In genomic region chr2:98751748-98752147, GRCh38 we compare ENCODE assay signal across 27 cellular contexts.
"Had no signal": no experiment of that assay in that cellular context is flagged by ENCODE, and none has a peak within 500 bp of the region (broad histone marks: within the 10 kb centered on the region; RNA-seq: fewer than 3 reads in every experiment).

No MANE protein-coding gene starts in this region.

- H3K27me3 ChIP-seq: heart right ventricle, hepatocyte, left lung, ovary, right atrium auricular region, spleen, stomach, testis, thyroid gland, transverse colon, upper lobe of left lung, vagina had no signal

- H3K9me3 Mint-ChIP-seq: mesothelial cell of epicardium; natural killer cell treated with Interleukin-12 subunit alpha and Interleukin-12 subunit beta and Interleukin-15 and Interleukin-18, amount 100 ng/mL, for 72 hours; stimulated activated memory B cell treated with anti-CD40 and anti-IgM and Interleukin-4, amounts not matched to agents 10 μg/mL and 1 μg/mL and 100 μg/mL, for 72 hours had no signal

- H3K4me1 ChIP-seq: right atrium auricular region, stomach, testis, thyroid gland, transverse colon, vagina had no signal

- H3K36me3 Mint-ChIP-seq: mesothelial cell of epicardium; natural killer cell treated with Interleukin-12 subunit alpha and Interleukin-12 subunit beta and Interleukin-15 and Interleukin-18, amount 100 ng/mL, for 72 hours; stimulated activated memory B cell treated with anti-CD40 and anti-IgM and Interleukin-4, amounts not matched to agents 10 μg/mL and 1 μg/mL and 100 μg/mL, for 72 hours had no signal

- H3K9me3 ChIP-seq: heart right ventricle, left lung, lower lobe of right lung, ovary, right atrium auricular region, spleen, stomach, testis, thyroid gland, transverse colon, upper lobe of left lung, vagina had no signal

- H3K4me3 Mint-ChIP-seq: mesothelial cell of epicardium; naive thymus-derived CD4-positive, alpha-beta T cell; natural killer cell treated with Interleukin-12 subunit alpha and Interleukin-12 subunit beta and Interleukin-15 and Interleukin-18, amount 100 ng/mL, for 72 hours; stimulated activated memory B cell treated with anti-CD40 and anti-IgM and Interleukin-4, amounts not matched to agents 10 μg/mL and 1 μg/mL and 100 μg/mL, for 72 hours had no signal

- H3K4me3 ChIP-seq: heart right ventricle, hepatocyte, left lung, lower lobe of right lung, ovary, right atrium auricular region, skin epidermis, spleen, stomach, testis, thyroid gland, transverse colon, upper lobe of left lung, vagina had no signal

- H3K36me3 ChIP-seq: heart right ventricle, left lung, lower lobe of right lung, ovary, right atrium auricular region, spleen, stomach, thyroid gland, transverse colon, upper lobe of left lung, vagina had no signal

- H3K27ac ChIP-seq: heart right ventricle, hepatocyte, left lung, lower lobe of right lung, ovary, right atrium auricular region, spleen, stomach, testis, thyroid gland, transverse colon, upper lobe of left lung, vagina had no signal

- H3K27me3 Mint-ChIP-seq: naive thymus-derived CD4-positive, alpha-beta T cell; progenitor cell of endocrine pancreas; stimulated activated memory B cell treated with anti-CD40 and anti-IgM and Interleukin-4, amounts not matched to agents 10 μg/mL and 1 μg/mL and 100 μg/mL, for 72 hours had no signal

- ATAC-seq: heart right ventricle; left cardiac atrium; left lung; lower lobe of right lung; naive thymus-derived CD4-positive, alpha-beta T cell; natural killer cell treated with Interleukin-12 subunit alpha and Interleukin-12 subunit beta and Interleukin-15 and Interleukin-18, amount 100 ng/mL, for 72 hours; sciatic nerve; stimulated activated memory B cell treated with anti-CD40 and anti-IgM and Interleukin-4, amounts not matched to agents 10 μg/mL and 1 μg/mL and 100 μg/mL, for 72 hours; stimulated activated naive CD8-positive, alpha-beta T cell treated with anti-CD3 and anti-CD28 coated beads, Interleukin-15, Interleukin-2, amounts not matched to agents 100 U/mL and 50 U/mL, for 24 hours had no signal

- H3K27ac Mint-ChIP-seq: mesothelial cell of epicardium; natural killer cell treated with Interleukin-12 subunit alpha and Interleukin-12 subunit beta and Interleukin-15 and Interleukin-18, amount 100 ng/mL, for 72 hours; progenitor cell of endocrine pancreas; stimulated activated memory B cell treated with anti-CD40 and anti-IgM and Interleukin-4, amounts not matched to agents 10 μg/mL and 1 μg/mL and 100 μg/mL, for 72 hours had no signal

- DNase-seq: heart right ventricle; kidney glomerular epithelial cell; left cardiac atrium; left lung; lower lobe of right lung; mesendoderm; naive thymus-derived CD4-positive, alpha-beta T cell; ovary; spleen; stimulated activated CD4-positive, alpha-beta T cell treated with anti-CD3 and anti-CD28 coated beads, Interleukin-2, amount 100 ng/mL, for 48 hours; stimulated activated CD4-positive, alpha-beta T cell treated with anti-CD3 and anti-CD28 coated beads, Interleukin-4, amount 100 ng/mL, for 4 hours; stimulated activated CD8-positive, alpha-beta memory T cell treated with anti-CD3 and anti-CD28 coated beads, Interleukin-4, amount 100 ng/mL, for 48 hours; stimulated activated naive CD8-positive, alpha-beta T cell treated with anti-CD3 and anti-CD28 coated beads, Interleukin-15, Interleukin-2, amounts not matched to agents 100 U/mL and 50 U/mL, for 24 hours; stomach; testis; thyroid gland; transverse colon; upper lobe of left lung had no signal
